In genomic region chr15:89215627-89216026, GRCh38 we compare ENCODE assay signal across 33 cellular contexts. TPM values are rescaled to one million over a fixed set of nuclear protein-coding genes. Genes with fewer than 3 reads are reported as not detected.
"Had no signal": no experiment of that assay in that cellular context is flagged by ENCODE, and none has a peak within 500 bp of the region (broad histone marks: within the 10 kb centered on the region; RNA-seq: fewer than 3 reads in every experiment).

No MANE protein-coding gene starts in this region.

- H3K9me3 Mint-ChIP-seq: dendritic cell treated with granulocyte-macrophage colony-stimulating factor and Interleukin-4, amounts not matched to agents 40 ng/mL and 50 ng/mL, for 4 days; endodermal cell; memory B cell; naive B cell; natural killer cell treated with Interleukin-12 subunit alpha and Interleukin-12 subunit beta and Interleukin-15 and Interleukin-18, amount 100 ng/mL, for 72 hours; neural progenitor cell had no signal

- H3K4me1 ChIP-seq: colonic mucosa, gastrocnemius medialis, neural progenitor cell, psoas muscle, transverse colon, vagina had no signal

- H3K27me3 Mint-ChIP-seq: dendritic cell treated with granulocyte-macrophage colony-stimulating factor and Interleukin-4, amounts not matched to agents 40 ng/mL and 50 ng/mL, for 4 days; natural killer cell treated with Interleukin-12 subunit alpha and Interleukin-12 subunit beta and Interleukin-15 and Interleukin-18, amount 100 ng/mL, for 72 hours had no signal

- ATAC-seq: esophagus mucosa, gastrocnemius medialis, left lobe of liver, mucosa of descending colon, psoas muscle, right cardiac atrium had no signal

- H3K4me3 ChIP-seq: colonic mucosa, gastrocnemius medialis, hepatocyte, lung, mucosa of descending colon, neural progenitor cell, ovary, psoas muscle, sigmoid colon, transverse colon, vagina had no signal

- H3K79me2 ChIP-seq: hepatocyte had no signal

- DNase-seq: colonic mucosa; effector CD8-positive, alpha-beta T cell; endodermal cell; foreskin fibroblast; gastrocnemius medialis; kidney; mucosa of descending colon; naive B cell; nucleus accumbens; ovary; posterior cingulate gyrus; psoas muscle; right cardiac atrium; sigmoid colon; stimulated activated CD4-positive, alpha-beta T cell treated with anti-CD3 and anti-CD28 coated beads, Interleukin-2, amount 100 ng/mL, for 24 hours; stimulated activated CD4-positive, alpha-beta T cell treated with anti-CD3 and anti-CD28 coated beads, Interleukin-4, amount 100 ng/mL, for 4 hours; stimulated activated naive CD4-positive, alpha-beta T cell treated with Interleukin-2 at 50 U/mL for 16 hours; transverse colon had no signal

- H3K36me3 Mint-ChIP-seq: memory B cell; naive B cell; natural killer cell treated with Interleukin-12 subunit alpha and Interleukin-12 subunit beta and Interleukin-15 and Interleukin-18, amount 100 ng/mL, for 72 hours; neural progenitor cell had no signal

- H3K27ac ChIP-seq: colonic mucosa, epithelial cell of prostate, gastrocnemius medialis, hepatocyte, neural progenitor cell, ovary, psoas muscle, sigmoid colon, transverse colon, vagina had no signal

- H3K4me3 Mint-ChIP-seq: dendritic cell treated with granulocyte-macrophage colony-stimulating factor and Interleukin-4, amounts not matched to agents 40 ng/mL and 50 ng/mL, for 4 days; endodermal cell; memory B cell; naive B cell; natural killer cell treated with Interleukin-12 subunit alpha and Interleukin-12 subunit beta and Interleukin-15 and Interleukin-18, amount 100 ng/mL, for 72 hours; neural progenitor cell had no signal

- H3K27ac Mint-ChIP-seq: dendritic cell treated with granulocyte-macrophage colony-stimulating factor and Interleukin-4, amounts not matched to agents 40 ng/mL and 50 ng/mL, for 4 days; endodermal cell; memory B cell; naive B cell; neural progenitor cell had no signal

- H2AFZ ChIP-seq: hepatocyte had no signal

- H3K27me3 ChIP-seq: colonic mucosa, gastrocnemius medialis, hepatocyte, neural progenitor cell, ovary, sigmoid colon, transverse colon, vagina had no signal

- H3K9ac ChIP-seq: neural progenitor cell had no signal

- H3K4me1 Mint-ChIP-seq: endodermal cell, memory B cell, naive B cell, neural progenitor cell had no signal

- H3K36me3 ChIP-seq: colonic mucosa, gastrocnemius medialis, neural progenitor cell, ovary, sigmoid colon, transverse colon, vagina had no signal

- H3K4me2 ChIP-seq: hepatocyte, neural progenitor cell had no signal

- H3K9me3 ChIP-seq: colonic mucosa, gastrocnemius medialis, mucosa of descending colon, ovary, psoas muscle, sigmoid colon, transverse colon, vagina had no signal

RNA-seq across cellular contexts. Expression of gene RLBP1, which starts 5.8 kb away (rescaled TPM):
- total RNA-seq: chondrocyte, colonic mucosa, endodermal cell, esophagus mucosa, gastrocnemius medialis, glomerular endothelial cell, hepatocyte, kidney, left lobe of liver, liver, lung, ovary, psoas muscle, renal cortical epithelial cell, right cardiac atrium, transverse colon, ureter, vagina had no signal
- polyA plus RNA-seq: hepatocyte, lung, ovary, right cardiac atrium had no signal
